3 cellular contexts compared by ENCODE assay signal in the genomic region with DNA sequence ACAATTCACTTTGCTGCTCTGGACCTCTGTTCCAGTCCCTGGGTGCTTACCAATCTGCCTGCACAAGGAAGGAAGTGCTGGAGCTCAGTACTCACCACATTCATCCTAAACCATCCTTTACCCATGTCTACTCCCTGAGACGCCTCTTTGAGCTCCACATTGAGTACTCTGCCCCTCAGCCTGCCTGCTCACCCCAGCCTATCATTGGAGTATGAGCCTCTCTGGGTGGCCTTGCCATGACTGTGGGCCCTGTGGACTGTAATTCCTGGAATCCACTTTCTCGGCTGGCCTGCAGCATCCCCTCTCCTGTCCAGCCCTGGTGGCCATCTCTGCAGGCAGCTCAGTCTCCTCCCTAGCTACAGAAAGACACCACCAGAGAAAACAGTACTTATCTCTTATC.
TF ChIP-seq lines count a peak whose summit lies in the region.

No MANE protein-coding gene starts in this region.

TF ChIP-seq in SK-N-SH, 30 proteins besides CTCF, POLR2A, EP300 and RAD21 (continued from another document):
- TF ChIP-seq, protein P1, sequence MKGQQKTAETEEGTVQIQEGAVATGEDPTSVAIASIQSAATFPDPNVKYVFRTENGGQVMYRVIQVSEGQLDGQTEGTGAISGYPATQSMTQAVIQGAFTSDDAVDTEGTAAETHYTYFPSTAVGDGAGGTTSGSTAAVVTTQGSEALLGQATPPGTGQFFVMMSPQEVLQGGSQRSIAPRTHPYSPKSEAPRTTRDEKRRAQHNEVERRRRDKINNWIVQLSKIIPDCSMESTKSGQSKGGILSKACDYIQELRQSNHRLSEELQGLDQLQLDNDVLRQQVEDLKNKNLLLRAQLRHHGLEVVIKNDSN (IDR thresholded peaks at IDR 0.05; ENCODE audit: borderline replicate concordance, low read depth) = no peak
- no peak for TF ChIP-seq RFX5 (IDR thresholded peaks at IDR 0.05; ENCODE audit: low read length)
- no peak for TF ChIP-seq CHD2 (IDR thresholded peaks at IDR 0.05; ENCODE audit: low read length, partially characterized antibody)
- TF ChIP-seq, protein P2, sequence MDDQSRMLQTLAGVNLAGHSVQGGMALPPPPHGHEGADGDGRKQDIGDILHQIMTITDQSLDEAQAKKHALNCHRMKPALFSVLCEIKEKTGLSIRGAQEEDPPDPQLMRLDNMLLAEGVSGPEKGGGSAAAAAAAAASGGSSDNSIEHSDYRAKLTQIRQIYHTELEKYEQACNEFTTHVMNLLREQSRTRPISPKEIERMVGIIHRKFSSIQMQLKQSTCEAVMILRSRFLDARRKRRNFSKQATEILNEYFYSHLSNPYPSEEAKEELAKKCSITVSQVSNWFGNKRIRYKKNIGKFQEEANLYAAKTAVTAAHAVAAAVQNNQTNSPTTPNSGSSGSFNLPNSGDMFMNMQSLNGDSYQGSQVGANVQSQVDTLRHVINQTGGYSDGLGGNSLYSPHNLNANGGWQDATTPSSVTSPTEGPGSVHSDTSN (IDR thresholded peaks at IDR 0.05) = no peak
- TF ChIP-seq REST (IDR thresholded peaks at IDR 0.05; ENCODE audit: low read depth, low read length) = no peak
- no peak for TF ChIP-seq FOXJ3 (CRISPR knock-in tag; IDR thresholded peaks at IDR 0.05)
- no peak for TF ChIP-seq EZH2phosphoT487 (IDR thresholded peaks at IDR 0.05; ENCODE audit: borderline replicate concordance, low read depth)

TF ChIP-seq in SK-N-SH treated with all-trans-retinoic acid at 6 μM for 48 hours, 23 proteins besides CTCF, POLR2A, EP300 and RAD21 (continued from another document):
- TF ChIP-seq ZC3H10 (CRISPR knock-in tag; IDR thresholded peaks at IDR 0.05) (no peak), RARB (CRISPR knock-in tag; IDR thresholded peaks at IDR 0.05) (no peak), PATZ1 (CRISPR knock-in tag; IDR thresholded peaks at IDR 0.05; ENCODE audit: borderline replicate concordance) (no peak), ZNF70 (CRISPR knock-in tag; IDR thresholded peaks at IDR 0.05) (no peak), CSDC2 (CRISPR knock-in tag; IDR thresholded peaks at IDR 0.05) (no peak), ARNTL (CRISPR knock-in tag; IDR thresholded peaks at IDR 0.05; ENCODE audit: borderline replicate concordance, low read depth) (no peak), CSRNP3 (CRISPR knock-in tag; IDR thresholded peaks at IDR 0.05) (no peak), GLIS3 (CRISPR knock-in tag; IDR thresholded peaks at IDR 0.05) (no peak)
- TF ChIP-seq, protein P3, sequence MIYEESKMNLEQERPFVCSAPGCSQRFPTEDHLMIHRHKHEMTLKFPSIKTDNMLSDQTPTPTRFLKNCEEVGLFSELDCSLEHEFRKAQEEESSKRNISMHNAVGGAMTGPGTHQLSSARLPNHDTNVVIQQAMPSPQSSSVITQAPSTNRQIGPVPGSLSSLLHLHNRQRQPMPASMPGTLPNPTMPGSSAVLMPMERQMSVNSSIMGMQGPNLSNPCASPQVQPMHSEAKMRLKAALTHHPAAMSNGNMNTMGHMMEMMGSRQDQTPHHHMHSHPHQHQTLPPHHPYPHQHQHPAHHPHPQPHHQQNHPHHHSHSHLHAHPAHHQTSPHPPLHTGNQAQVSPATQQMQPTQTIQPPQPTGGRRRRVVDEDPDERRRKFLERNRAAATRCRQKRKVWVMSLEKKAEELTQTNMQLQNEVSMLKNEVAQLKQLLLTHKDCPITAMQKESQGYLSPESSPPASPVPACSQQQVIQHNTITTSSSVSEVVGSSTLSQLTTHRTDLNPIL (CRISPR knock-in tag; IDR thresholded peaks at IDR 0.05; ENCODE audit: low read depth) = no peak

TF ChIP-seq in GM23338, 12 proteins besides CTCF, POLR2A, EP300 and RAD21 (continued from another document):
- TF ChIP-seq ZNF462 (CRISPR knock-in tag; IDR thresholded peaks at IDR 0.05) (no peak), ZNF114 (CRISPR knock-in tag; IDR thresholded peaks at IDR 0.05) (no peak), ZNF331 (CRISPR knock-in tag; IDR thresholded peaks at IDR 0.05; ENCODE audit: low read depth) (no peak), REST (IDR thresholded peaks at IDR 0.05; ENCODE audit: unreplicated experiment) (no peak), JUNB (IDR thresholded peaks at IDR 0.05; ENCODE audit: unreplicated experiment) (no peak), NANOG (IDR thresholded peaks at IDR 0.05; ENCODE audit: borderline replicate concordance) (no peak), CREB1 (CRISPR knock-in tag; IDR thresholded peaks at IDR 0.05; ENCODE audit: low read depth) (no peak), POLR2AphosphoS5 (IDR thresholded peaks at IDR 0.05; ENCODE audit: low read depth) (no peak), STAT1 (IDR thresholded peaks at IDR 0.05; ENCODE audit: unreplicated experiment) (no peak), EZH2 (IDR thresholded peaks at IDR 0.05; ENCODE audit: low read depth, unreplicated experiment) (no peak)
- TF ChIP-seq, protein P4, sequence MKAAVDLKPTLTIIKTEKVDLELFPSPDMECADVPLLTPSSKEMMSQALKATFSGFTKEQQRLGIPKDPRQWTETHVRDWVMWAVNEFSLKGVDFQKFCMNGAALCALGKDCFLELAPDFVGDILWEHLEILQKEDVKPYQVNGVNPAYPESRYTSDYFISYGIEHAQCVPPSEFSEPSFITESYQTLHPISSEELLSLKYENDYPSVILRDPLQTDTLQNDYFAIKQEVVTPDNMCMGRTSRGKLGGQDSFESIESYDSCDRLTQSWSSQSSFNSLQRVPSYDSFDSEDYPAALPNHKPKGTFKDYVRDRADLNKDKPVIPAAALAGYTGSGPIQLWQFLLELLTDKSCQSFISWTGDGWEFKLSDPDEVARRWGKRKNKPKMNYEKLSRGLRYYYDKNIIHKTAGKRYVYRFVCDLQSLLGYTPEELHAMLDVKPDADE (IDR thresholded peaks at IDR 0.05) = no peak
